In the genomic region with DNA sequence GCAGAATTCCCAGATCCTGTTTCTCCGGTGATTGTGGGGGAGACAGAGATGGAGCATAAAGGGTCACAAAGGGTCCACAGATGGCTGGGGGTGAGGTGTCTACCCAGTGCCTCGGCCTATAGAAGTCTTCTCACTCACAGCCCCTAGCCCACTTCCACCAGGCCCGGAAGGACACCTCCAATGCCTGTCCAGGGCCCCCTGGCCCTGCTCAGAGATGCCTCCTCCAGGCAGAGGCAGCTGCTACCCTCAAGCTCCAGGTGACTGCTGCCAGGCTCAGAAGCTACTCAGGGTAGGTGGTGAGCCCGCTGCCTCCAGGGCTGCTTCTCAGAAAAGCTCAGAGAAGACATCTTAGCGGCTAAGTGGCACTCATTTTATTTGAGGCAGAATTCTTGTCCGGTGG, we compare ENCODE assay signal across 2 cellular contexts.
A peak's percentile ranks its signal among the peaks of the same experiment; 100 is the strongest.
TF ChIP-seq lines count a peak whose summit lies in the region.

No MANE protein-coding gene starts in this region.

TF ChIP-seq in GM23338, 12 proteins besides CTCF, POLR2A, EP300 and RAD21:
- TF ChIP-seq CREB1 (CRISPR knock-in tag; IDR thresholded peaks at IDR 0.05; ENCODE audit: low read depth): no peak
- TF ChIP-seq POLR2AphosphoS5 (IDR thresholded peaks at IDR 0.05; ENCODE audit: low read depth): 0 out of 2 replicates have a peak, but pooled peaks have one; percentile 9
TF ChIP-seq in GM23338: peak in this region for 1.

TF ChIP-seq in H1, 55 proteins besides CTCF, POLR2A, EP300 and RAD21:
- TF ChIP-seq GTF2F1 (IDR thresholded peaks at IDR 0.05; ENCODE audit: borderline replicate concordance, low read depth, low read length): no peak
- TF ChIP-seq SAP30 (IDR thresholded peaks at IDR 0.05; ENCODE audit: insufficient read depth, insufficient replicate concordance, low read length): no peak
- no peak for TF ChIP-seq SP2 (IDR thresholded peaks at IDR 0.05; ENCODE audit: low read length)
- TF ChIP-seq GABPA (IDR thresholded peaks at IDR 0.05; ENCODE audit: borderline replicate concordance, insufficient read depth, low read length): no peak
